9 cellular contexts compared by ENCODE assay signal in genomic region chrX:155997436-155997835, GRCh38. TPM values are rescaled to one million over a fixed set of nuclear protein-coding genes. Genes with fewer than 3 reads are reported as not detected.
DNase-seq lines count a peak whose midpoint lies in the region; ATAC-seq and TF ChIP-seq lines count a peak whose summit lies in the region.
"Had no signal": no experiment of that assay in that cellular context is flagged by ENCODE, and none has a peak within 500 bp of the region (broad histone marks: within the 10 kb centered on the region; RNA-seq: fewer than 3 reads in every experiment).

A gene with protein sequence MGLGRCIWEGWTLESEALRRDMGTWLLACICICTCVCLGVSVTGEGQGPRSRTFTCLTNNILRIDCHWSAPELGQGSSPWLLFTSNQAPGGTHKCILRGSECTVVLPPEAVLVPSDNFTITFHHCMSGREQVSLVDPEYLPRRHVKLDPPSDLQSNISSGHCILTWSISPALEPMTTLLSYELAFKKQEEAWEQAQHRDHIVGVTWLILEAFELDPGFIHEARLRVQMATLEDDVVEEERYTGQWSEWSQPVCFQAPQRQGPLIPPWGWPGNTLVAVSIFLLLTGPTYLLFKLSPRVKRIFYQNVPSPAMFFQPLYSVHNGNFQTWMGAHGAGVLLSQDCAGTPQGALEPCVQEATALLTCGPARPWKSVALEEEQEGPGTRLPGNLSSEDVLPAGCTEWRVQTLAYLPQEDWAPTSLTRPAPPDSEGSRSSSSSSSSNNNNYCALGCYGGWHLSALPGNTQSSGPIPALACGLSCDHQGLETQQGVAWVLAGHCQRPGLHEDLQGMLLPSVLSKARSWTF (plus strand): TSS chrX:155997696. CDS start chrX:155997760, 64 bp downstream.

- POLR2A ChIA-PET in HEK293T (lab: Yijun Ruan, JAX) = no interaction called here

- CTCF ChIA-PET in HEK293T (lab: Yijun Ruan, JAX) = no interaction called here

- peak; percentile 50 for DNase-seq in activated CD8-positive, alpha-beta memory T cell treated with anti-CD3 and anti-CD28 coated beads, Interleukin-2, amount 50 U/mL, for 4 hours
- DNase-seq in stimulated activated CD4-positive, alpha-beta T cell treated with anti-CD3 and anti-CD28 coated beads, Interleukin-4, amount 100 ng/mL, for 4 hours = peak; percentile 14 to 48
- DNase-seq in NCI-H1092 treated with DMSO at 0.1 percent for 48 hours (lab: John Stamatoyannopoulos, UW) (no peak), left ventricle myocardium superior (no peak), amniotic stem cell (lab: John Stamatoyannopoulos, UW) (no peak), HEK293T (ENCODE audit: extremely low spot score) (no peak)

- intact Hi-C loops in left ventricle myocardium superior (cut with micrococcal nuclease) = no loop called here

- ATAC-seq in GM18907 (IDR thresholded peaks at IDR 0.05; ENCODE audit: unreplicated experiment) (peak; percentile 65), HG03135 (IDR thresholded peaks at IDR 0.05; ENCODE audit: unreplicated experiment) (peak; percentile 63), left ventricle myocardium superior (no peak)

TF ChIP-seq in HEK293T, 16 proteins besides CTCF, POLR2A, EP300 and RAD21:
- TF ChIP-seq SUZ12 (IDR thresholded peaks at IDR 0.05) = no peak
- no peak for TF ChIP-seq ARNT (IDR thresholded peaks at IDR 0.05)
- no peak for TF ChIP-seq FOXA1 (IDR thresholded peaks at IDR 0.05)
- no peak for TF ChIP-seq ZNF384 (IDR thresholded peaks at IDR 0.05)
- TF ChIP-seq NFRKB (IDR thresholded peaks at IDR 0.05) = no peak
TF ChIP-seq in HEK293T: peak in this region for 0.

RNA-seq across cellular contexts. Expression of the gene that starts here (rescaled TPM):
- total RNA-seq in left ventricle myocardium superior = not detected
- total RNA-seq: glomerular endothelial cell had no signal

Comparison
In these comparisons a context has a peak if more than half of its experiments do, and no peak if none do; other contexts are left out.
1. DNase-seq: peak in activated CD8-positive, alpha-beta memory T cell treated with anti-CD3 and anti-CD28 coated beads, Interleukin-2, amount 50 U/mL, for 4 hours (single experiment) and stimulated activated CD4-positive, alpha-beta T cell treated with anti-CD3 and anti-CD28 coated beads, Interleukin-4, amount 100 ng/mL, for 4 hours (2 of 2); none in NCI-H1092 treated with DMSO at 0.1 percent for 48 hours (single experiment), left ventricle myocardium superior (single experiment), amniotic stem cell (single experiment) and HEK293T (single experiment).